ENCODE assay signal across 19 cellular contexts in genomic region chr1:180544050-180544449, GRCh38. TPM values are rescaled to one million over a fixed set of nuclear protein-coding genes. Genes with fewer than 3 reads are reported as not detected.
A peak's percentile ranks its signal among the peaks of the same experiment; 100 is the strongest.
DNase-seq lines count a peak whose midpoint lies in the region; ATAC-seq and TF ChIP-seq lines count a peak whose summit lies in the region.
"Had no signal": no experiment of that assay in that cellular context is flagged by ENCODE, and none has a peak within 500 bp of the region (broad histone marks: within the 10 kb centered on the region; RNA-seq: fewer than 3 reads in every experiment).

No MANE protein-coding gene starts in this region.

- no peaks in the 10 kb centered on the region for H3K79me2 ChIP-seq in neural progenitor cell (ENCODE audit: low read depth)

- no peaks in the 10 kb centered on the region for H3K36me3 ChIP-seq in neural progenitor cell

- H3K4me3 Mint-ChIP-seq in chondrocyte (ENCODE audit: unreplicated experiment): no peak overlapping the region
- H3K4me3 Mint-ChIP-seq in neural progenitor cell: no peak overlapping the region
- H3K4me3 Mint-ChIP-seq: IgD-negative memory B cell had no signal

- H3K4me3 ChIP-seq in LNCaP clone FGC (ENCODE audit: low read depth, low read length) (no peak overlapping the region), neural progenitor cell (no peak overlapping the region)

- no peaks in the 10 kb centered on the region for H3K27me3 ChIP-seq in neural progenitor cell

- ATAC-seq in HG02938 (IDR thresholded peaks at IDR 0.05; ENCODE audit: unreplicated experiment) (no peak), HG03108 (IDR thresholded peaks at IDR 0.05; ENCODE audit: unreplicated experiment) (no peak), GM21717 (IDR thresholded peaks at IDR 0.05; ENCODE audit: unreplicated experiment) (no peak)

- no peaks in the 10 kb centered on the region for H3K9me3 ChIP-seq in neural progenitor cell (ENCODE audit: low read depth)

- no peaks in the 10 kb centered on the region for H3K9me3 Mint-ChIP-seq in chondrocyte (ENCODE audit: low read depth)
- H3K9me3 Mint-ChIP-seq in neural progenitor cell: no peaks in the 10 kb centered on the region
- H3K9me3 Mint-ChIP-seq: IgD-negative memory B cell had no signal

- peak; percentile 39 for DNase-seq in LNCaP clone FGC (ENCODE audit: low read depth)
- DNase-seq in chondrocyte (ENCODE audit: low spot score): no peak
- DNase-seq in neural progenitor cell (ENCODE audit: low spot score): no peak
- DNase-seq: ACHN, AML-193, COR-L47, GF-D8, H7, Kasumi-1, NCI-H187, NCI-H345, RPMI8226 had no signal

- H3K4me1 ChIP-seq in neural progenitor cell: peaks cover 19% of the 10 kb centered on the region

- no peak overlapping the region for H3K9ac ChIP-seq in neural progenitor cell

- H3K27ac ChIP-seq in C4-2B (peak overlapping the region; percentile 29), neural progenitor cell (no peak overlapping the region)

- TF ChIP-seq CTCF in C4-2B (conservative IDR thresholded peaks at IDR 0.05) (no peak), LNCaP clone FGC (IDR thresholded peaks at IDR 0.05; ENCODE audit: control insufficient read depth, extremely low read depth, insufficient read depth) (no peak), chondrocyte (IDR thresholded peaks at IDR 0.05) (no peak), neural progenitor cell (IDR thresholded peaks at IDR 0.05) (no peak)

- H2AFZ ChIP-seq in neural progenitor cell (replicated peaks): no peak overlapping the region

- H3K36me3 Mint-ChIP-seq in chondrocyte (ENCODE audit: low read depth) (no peaks in the 10 kb centered on the region), neural progenitor cell (no peaks in the 10 kb centered on the region)
- H3K36me3 Mint-ChIP-seq: IgD-negative memory B cell had no signal

- H4K20me1 ChIP-seq in neural progenitor cell (ENCODE audit: low read depth): no peaks in the 10 kb centered on the region

- H3K27me3 Mint-ChIP-seq in chondrocyte (ENCODE audit: low read depth) (no peaks in the 10 kb centered on the region), neural progenitor cell (ENCODE audit: insufficient read depth, low read depth) (peaks cover 4% of the 10 kb centered on the region)
- H3K27me3 Mint-ChIP-seq: IgD-negative memory B cell had no signal

- H3K4me1 Mint-ChIP-seq in chondrocyte (ENCODE audit: low read depth): peaks cover 36% of the 10 kb centered on the region
- peaks cover 57% of the 10 kb centered on the region for H3K4me1 Mint-ChIP-seq in neural progenitor cell
- H3K4me1 Mint-ChIP-seq: IgD-negative memory B cell had no signal

- no peak overlapping the region for H3K4me2 ChIP-seq in neural progenitor cell

- H3K27ac Mint-ChIP-seq in chondrocyte (ENCODE audit: unreplicated experiment) (peak overlapping the region; percentile 74), neural progenitor cell (peak overlapping the region; percentile 47)
- H3K27ac Mint-ChIP-seq: IgD-negative memory B cell had no signal

- peaks cover 6% of the 10 kb centered on the region for H3F3A ChIP-seq in neural progenitor cell (ENCODE audit: low read depth)

RNA-seq across cellular contexts. Expression of gene OVAAL, which starts 14.7 kb away (rescaled TPM):
- total RNA-seq in chondrocyte (not detected in 3 replicates), neural progenitor cell (ENCODE audit: low replicate concordance) (not detected in 2 replicates)
- total RNA-seq: Daoy, H7, HT-29 had no signal

RNA-seq across cellular contexts. Expression of gene ACBD6, which starts 41.7 kb away (rescaled TPM):
- total RNA-seq in chondrocyte (43.1 to 55.0 TPM (median 43.4 TPM) in 3 replicates), neural progenitor cell (ENCODE audit: low replicate concordance) (36.8 and 53.9 TPM in 2 replicates)
